ENCODE assay signal across 37 cellular contexts in genomic region chr3:114234739-114235138, GRCh38. TPM values are rescaled to one million over a fixed set of nuclear protein-coding genes. Genes with fewer than 3 reads are reported as not detected.
DNase-seq lines count a peak whose midpoint lies in the region; ATAC-seq lines count a peak whose summit lies in the region.
"Had no signal": no experiment of that assay in that cellular context is flagged by ENCODE, and none has a peak within 500 bp of the region (broad histone marks: within the 10 kb centered on the region; RNA-seq: fewer than 3 reads in every experiment).

No MANE protein-coding gene starts in this region.

- CTCF ChIA-PET in activated CD4-positive, alpha-beta T cell treated with anti-CD3 and anti-CD28 coated beads, Interleukin-2, amount 10 ng/mL, durations not matched to agents 7 days and 5 days (lab: Charles Lee), result interaction anchor here (1.0 to 1.5 kb wide), 3 partner anchors 9 to 14 kb away, joined by 3 to 4 read pairs (median 3); no protein-coding TSS in a partner anchor
- CTCF ChIA-PET in CD4-positive, alpha-beta memory T cell (lab: Charles Lee; ENCODE audit: partially characterized antibody), result interaction anchor here (1.0 to 7.5 kb wide), 6 partner anchors 9 to 56 kb away, joined by 4 to 44 read pairs (median 6); no protein-coding TSS in a partner anchor

- H3K27me3 ChIP-seq in CD4-positive, alpha-beta memory T cell (ENCODE audit: insufficient read depth, low read length), result no peaks in the 10 kb centered on the region
- H3K27me3 ChIP-seq: brain microvascular endothelial cell, esophagus muscularis mucosa had no signal

- H3K36me3 ChIP-seq in CD4-positive, alpha-beta memory T cell (ENCODE audit: insufficient read depth, low read length), result no peaks in the 10 kb centered on the region
- H3K36me3 ChIP-seq: brain microvascular endothelial cell, esophagus muscularis mucosa, heart left ventricle had no signal

- H3K4me3 ChIP-seq in CD4-positive, alpha-beta memory T cell (ENCODE audit: low read length in 2 of 2), result no peak overlapping the region
- H3K4me3 ChIP-seq: esophagus muscularis mucosa, heart left ventricle, PC-9, psoas muscle, SK-N-MC had no signal

- peak overlapping the region; percentile 28 for H3K27ac ChIP-seq in CD4-positive, alpha-beta memory T cell (ENCODE audit: low read depth, low read length)
- H3K27ac ChIP-seq: brain microvascular endothelial cell, esophagus muscularis mucosa, PC-9, psoas muscle, SK-N-MC had no signal

- no peak overlapping the region for H3K4me3 Mint-ChIP-seq in activated CD4-positive, alpha-beta T cell treated with anti-CD3 and anti-CD28 coated beads, Interleukin-2, amount 10 ng/mL, durations not matched to agents 7 days and 5 days
- peak overlapping the region; percentile 43 to 74 (median 66) for H3K4me3 Mint-ChIP-seq in CD4-positive, alpha-beta memory T cell
- peak overlapping the region; percentile 53 for H3K4me3 Mint-ChIP-seq in activated T-helper 17 cell treated with anti-CD3 and anti-CD28 coated beads, Interleukin-2, amount 50 U/mL, for 72 hours
- H3K4me3 Mint-ChIP-seq in naive thymus-derived CD8-positive, alpha-beta T cell, result peak overlapping the region; percentile 6 to 89 (median 66)
- H3K4me3 Mint-ChIP-seq: IgD-negative memory B cell; naive B cell; T-helper 1 cell treated with Interleukin-12 subunit alpha and Interleukin-12 subunit beta and Interleukin-4 antibody, amounts not matched to agents 30 μg/mL and 1 μg/mL, for 36 hours; type B pancreatic cell had no signal

- peaks cover 3% of the 10 kb centered on the region for H3K36me3 Mint-ChIP-seq in activated CD4-positive, alpha-beta T cell treated with anti-CD3 and anti-CD28 coated beads, Interleukin-2, amount 10 ng/mL, durations not matched to agents 7 days and 5 days (ENCODE audit: low read depth)
- no peaks in the 10 kb centered on the region for H3K36me3 Mint-ChIP-seq in CD4-positive, alpha-beta memory T cell
- H3K36me3 Mint-ChIP-seq in activated T-helper 17 cell treated with anti-CD3 and anti-CD28 coated beads, Interleukin-2, amount 50 U/mL, for 72 hours (ENCODE audit: low read depth), result no peaks in the 10 kb centered on the region
- H3K36me3 Mint-ChIP-seq in naive thymus-derived CD8-positive, alpha-beta T cell, result no peaks in the 10 kb centered on the region
- H3K36me3 Mint-ChIP-seq: naive B cell, type B pancreatic cell had no signal

- H3K27me3 Mint-ChIP-seq in activated CD4-positive, alpha-beta T cell treated with anti-CD3 and anti-CD28 coated beads, Interleukin-2, amount 10 ng/mL, durations not matched to agents 7 days and 5 days, result no peaks in the 10 kb centered on the region
- no peaks in the 10 kb centered on the region for H3K27me3 Mint-ChIP-seq in CD4-positive, alpha-beta memory T cell
- H3K27me3 Mint-ChIP-seq in activated T-helper 17 cell treated with anti-CD3 and anti-CD28 coated beads, Interleukin-2, amount 50 U/mL, for 72 hours, result no peaks in the 10 kb centered on the region
- H3K27me3 Mint-ChIP-seq in naive thymus-derived CD8-positive, alpha-beta T cell, result no peaks in the 10 kb centered on the region
- H3K27me3 Mint-ChIP-seq: IgD-negative memory B cell, naive B cell, type B pancreatic cell had no signal

- ATAC-seq in activated T-helper 17 cell treated with anti-CD3 and anti-CD28 coated beads, Interleukin-2, amount 50 U/mL, for 72 hours (replicated peaks), result peak; percentile 45
- ATAC-seq in naive thymus-derived CD8-positive, alpha-beta T cell, result no peak
- ATAC-seq in GM21360 (IDR thresholded peaks at IDR 0.05; ENCODE audit: unreplicated experiment), result no peak
- ATAC-seq in HG02938 (IDR thresholded peaks at IDR 0.05; ENCODE audit: unreplicated experiment), result no peak
- ATAC-seq: heart left ventricle, psoas muscle, sciatic nerve had no signal

- H3K4me1 ChIP-seq in CD4-positive, alpha-beta memory T cell (ENCODE audit: insufficient read depth, low read length), result peaks cover 70% of the 10 kb centered on the region
- H3K4me1 ChIP-seq: esophagus muscularis mucosa, psoas muscle had no signal

- no peak for DNase-seq in activated CD4-positive, alpha-beta T cell treated with anti-CD3 and anti-CD28 coated beads, Interleukin-2, amount 10 ng/mL, durations not matched to agents 7 days and 5 days
- DNase-seq in activated CD4-positive, alpha-beta T cell treated with anti-CD3 and anti-CD28 coated beads, Interleukin-2, amount 50 U/mL, for 4 hours, result no peak
- DNase-seq in CD4-positive, alpha-beta memory T cell, result no peak
- DNase-seq in naive thymus-derived CD8-positive, alpha-beta T cell, result no peak
- no peak for DNase-seq in 8988T
- DNase-seq: activated CD4-positive, alpha-beta T cell treated with anti-CD3 and anti-CD28 coated beads for 1 hour; activated effector memory CD4-positive, alpha-beta T cell treated with Interleukin-2 at 50 U/mL for 16 hours; amniotic stem cell; brain microvascular endothelial cell; DMS 273 treated with DMSO at 0.1 percent for 48 hours; foreskin fibroblast; heart left ventricle; midbrain; naive B cell; NCI-H1436 treated with DMSO at 0.1 percent for 48 hours; NCI-H2081 treated with DMSO at 0.1 percent for 48 hours; NCI-H2227 treated with DMSO at 0.1 percent for 48 hours; NCI-H526 treated with DMSO at 0.1 percent for 48 hours; occipital lobe; PC-9; psoas muscle; stimulated activated CD4-positive, alpha-beta T cell treated with anti-CD3 and anti-CD28 coated beads, Interleukin-4, amount 100 ng/mL, for 1 hour; substantia nigra had no signal

- peak overlapping the region; percentile 42 for H3K27ac Mint-ChIP-seq in activated CD4-positive, alpha-beta T cell treated with anti-CD3 and anti-CD28 coated beads, Interleukin-2, amount 10 ng/mL, durations not matched to agents 7 days and 5 days
- peak overlapping the region; percentile 44 to 91 (median 80) for H3K27ac Mint-ChIP-seq in CD4-positive, alpha-beta memory T cell
- H3K27ac Mint-ChIP-seq in activated T-helper 17 cell treated with anti-CD3 and anti-CD28 coated beads, Interleukin-2, amount 50 U/mL, for 72 hours, result peak overlapping the region; percentile 69
- H3K27ac Mint-ChIP-seq in naive thymus-derived CD8-positive, alpha-beta T cell, result peak overlapping the region in 9 of 10 donors; percentile 74 to 94 (median 91)
- H3K27ac Mint-ChIP-seq: IgD-negative memory B cell; T-helper 1 cell treated with Interleukin-12 subunit alpha and Interleukin-12 subunit beta and Interleukin-4 antibody, amounts not matched to agents 30 μg/mL and 1 μg/mL, for 36 hours; type B pancreatic cell had no signal

- POLR2A ChIA-PET in activated CD4-positive, alpha-beta T cell treated with anti-CD3 and anti-CD28 coated beads, Interleukin-2, amount 10 ng/mL, durations not matched to agents 7 days and 5 days (lab: Charles Lee), result no interaction called here
- POLR2A ChIA-PET in CD4-positive, alpha-beta memory T cell (lab: Charles Lee; ENCODE audit: partially characterized antibody), result interaction anchor here (1.0 to 9.2 kb wide), 3 partner anchors 11 to 56 kb away, joined by 4 to 188 read pairs (median 103); no protein-coding TSS in a partner anchor
- POLR2A ChIA-PET in naive thymus-derived CD8-positive, alpha-beta T cell (lab: Charles Lee), result interaction anchor here (6.5 to 16.6 kb wide), 2 partner anchors 12 to 19 kb away, joined by 56 to 365 read pairs; no protein-coding TSS in a partner anchor

- intact Hi-C loops in CD4-positive, alpha-beta memory T cell (cut with micrococcal nuclease), result loop anchor here (1.0 to 2.0 kb wide), 2 partner anchors 20 to 82 kb away; no protein-coding TSS in a partner anchor

- no peaks in the 10 kb centered on the region for H3K9me3 ChIP-seq in CD4-positive, alpha-beta memory T cell (ENCODE audit: control insufficient read depth in 1 of 2, low read length in 2 of 2)
- H3K9me3 ChIP-seq: esophagus muscularis mucosa, heart left ventricle, psoas muscle had no signal

- H3K9me3 Mint-ChIP-seq in activated CD4-positive, alpha-beta T cell treated with anti-CD3 and anti-CD28 coated beads, Interleukin-2, amount 10 ng/mL, durations not matched to agents 7 days and 5 days, result no peaks in the 10 kb centered on the region
- H3K9me3 Mint-ChIP-seq in CD4-positive, alpha-beta memory T cell, result peaks cover 0 to 3% (median 0%) of the 10 kb centered on the region in 8 donors
- H3K9me3 Mint-ChIP-seq in activated T-helper 17 cell treated with anti-CD3 and anti-CD28 coated beads, Interleukin-2, amount 50 U/mL, for 72 hours, result no peaks in the 10 kb centered on the region
- peaks cover 0 to 4% (median 0%) of the 10 kb centered on the region in 9 donors for H3K9me3 Mint-ChIP-seq in naive thymus-derived CD8-positive, alpha-beta T cell
- H3K9me3 Mint-ChIP-seq: naive B cell; T-helper 1 cell treated with Interleukin-12 subunit alpha and Interleukin-12 subunit beta and Interleukin-4 antibody, amounts not matched to agents 30 μg/mL and 1 μg/mL, for 36 hours; type B pancreatic cell had no signal

- H3K4me1 Mint-ChIP-seq in activated CD4-positive, alpha-beta T cell treated with anti-CD3 and anti-CD28 coated beads, Interleukin-2, amount 10 ng/mL, durations not matched to agents 7 days and 5 days, result peaks cover 52% of the 10 kb centered on the region
- peaks cover 48 to 75% (median 60%) of the 10 kb centered on the region in 4 donors for H3K4me1 Mint-ChIP-seq in CD4-positive, alpha-beta memory T cell
- peaks cover 26% of the 10 kb centered on the region for H3K4me1 Mint-ChIP-seq in activated T-helper 17 cell treated with anti-CD3 and anti-CD28 coated beads, Interleukin-2, amount 50 U/mL, for 72 hours
- peaks cover 37 to 75% (median 68%) of the 10 kb centered on the region in 4 donors for H3K4me1 Mint-ChIP-seq in naive thymus-derived CD8-positive, alpha-beta T cell

RNA-seq across cellular contexts. Expression of gene ZNF80, which starts 2.6 kb away (rescaled TPM):
- under 1 TPM; 0.10 TPM for total RNA-seq in activated CD4-positive, alpha-beta T cell treated with anti-CD3 and anti-CD28 coated beads, Interleukin-2, amount 10 ng/mL, durations not matched to agents 7 days and 5 days
- 1 to 10 TPM; 1.1 TPM for total RNA-seq in CD4-positive, alpha-beta memory T cell
- under 1 TPM; 0.34 to 0.64 TPM for polyA plus RNA-seq in CD4-positive, alpha-beta memory T cell
- under 1 TPM; 0.15 to 0.29 TPM for total RNA-seq in activated T-helper 17 cell treated with anti-CD3 and anti-CD28 coated beads, Interleukin-2, amount 50 U/mL, for 72 hours
- total RNA-seq in naive thymus-derived CD8-positive, alpha-beta T cell, result 1 to 10 TPM; 1.7 to 2.5 TPM
- 1 to 10 TPM in 1 of 3 donors, under 1 TPM in 2; 0.08 to 8.0 (median 0.28) TPM for polyA plus RNA-seq in naive thymus-derived CD8-positive, alpha-beta T cell
- total RNA-seq: dermis microvascular lymphatic vessel endothelial cell, esophagus muscularis mucosa, HT-29, kidney epithelial cell, lower leg skin, occipital lobe, PC-9, psoas muscle, sciatic nerve had no signal
- polyA plus RNA-seq: heart left ventricle, IgD-negative memory B cell, psoas muscle had no signal

RNA-seq across cellular contexts. Expression of gene DRD3, which starts 55.9 kb away (rescaled TPM):
- not detected for total RNA-seq in activated CD4-positive, alpha-beta T cell treated with anti-CD3 and anti-CD28 coated beads, Interleukin-2, amount 10 ng/mL, durations not matched to agents 7 days and 5 days
- under 1 TPM; 0.28 to 0.35 TPM for total RNA-seq in CD4-positive, alpha-beta memory T cell
- not detected for polyA plus RNA-seq in CD4-positive, alpha-beta memory T cell
- not detected for total RNA-seq in activated T-helper 17 cell treated with anti-CD3 and anti-CD28 coated beads, Interleukin-2, amount 50 U/mL, for 72 hours
- under 1 TPM in 1 of 2 experiments, not detected in 1; 0.23 TPM for total RNA-seq in naive thymus-derived CD8-positive, alpha-beta T cell
- polyA plus RNA-seq in naive thymus-derived CD8-positive, alpha-beta T cell, result under 1 TPM in 2 of 3 donors, not detected in 1; 0.12 to 0.16 TPM
- total RNA-seq: cerebellum, dermis microvascular lymphatic vessel endothelial cell, esophagus muscularis mucosa, heart left ventricle, HT-29, kidney epithelial cell, lower leg skin, occipital lobe, PC-9, psoas muscle, sciatic nerve had no signal
- polyA plus RNA-seq: heart left ventricle, IgD-negative memory B cell, psoas muscle had no signal

RNA-seq across cellular contexts. Expression of gene TIGIT, which starts 59.1 kb away (rescaled TPM):
- 1 to 10 TPM; 5.7 to 7.0 TPM for total RNA-seq in activated CD4-positive, alpha-beta T cell treated with anti-CD3 and anti-CD28 coated beads, Interleukin-2, amount 10 ng/mL, durations not matched to agents 7 days and 5 days
- 10 to 100 TPM; 36.1 to 36.6 TPM for total RNA-seq in CD4-positive, alpha-beta memory T cell
- polyA plus RNA-seq in CD4-positive, alpha-beta memory T cell, result 10 to 100 TPM; 25.8 to 28.8 TPM
- total RNA-seq in activated T-helper 17 cell treated with anti-CD3 and anti-CD28 coated beads, Interleukin-2, amount 50 U/mL, for 72 hours, result 10 to 100 TPM; 21.5 to 53.0 TPM
- total RNA-seq in naive thymus-derived CD8-positive, alpha-beta T cell, result 1 to 10 TPM; 5.0 TPM
- polyA plus RNA-seq in naive thymus-derived CD8-positive, alpha-beta T cell, result 10 to 100 TPM in 1 of 3 donors, 1 to 10 TPM in 2; 1.5 to 58.2 (median 1.7) TPM
- total RNA-seq: dermis microvascular lymphatic vessel endothelial cell, HT-29, kidney epithelial cell, occipital lobe, PC-9 had no signal
